Comparison of ENCODE assay signal across 9 cellular contexts in the genomic region with DNA sequence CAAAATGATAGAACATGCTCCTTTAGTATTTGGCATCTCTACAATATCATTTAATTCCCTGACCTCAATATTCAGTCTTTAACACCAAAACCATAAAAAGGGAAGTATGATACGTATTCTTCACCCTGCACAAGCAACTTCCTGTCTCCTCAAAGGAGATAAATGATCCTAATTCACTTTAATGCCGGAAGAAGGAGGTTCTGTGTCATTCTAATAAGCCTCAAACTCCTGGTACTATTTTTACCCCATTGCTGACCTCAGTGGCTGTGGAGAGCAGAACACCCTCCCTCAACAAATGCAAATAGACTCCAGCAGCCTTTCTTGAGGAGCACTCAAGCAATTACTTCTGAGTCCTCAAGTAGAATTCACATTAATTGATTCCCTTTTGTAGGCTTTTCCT.
A peak's percentile ranks its signal among the peaks of the same experiment; 100 is the strongest.
DNase-seq lines count a peak whose midpoint lies in the region; ATAC-seq and TF ChIP-seq lines count a peak whose summit lies in the region.
"Had no signal": no experiment of that assay in that cellular context is flagged by ENCODE, and none has a peak within 500 bp of the region (broad histone marks: within the 10 kb centered on the region; RNA-seq: fewer than 3 reads in every experiment).

No MANE protein-coding gene starts in this region.

- H2BK120ac ChIP-seq in trophoblast cell (ENCODE audit: insufficient read depth, low read length, poor library complexity) = no peak overlapping the region

- TF ChIP-seq CTCF in GM06990 (IDR thresholded peaks at IDR 0.05; ENCODE audit: insufficient read depth, low read length, poor library complexity, severe bottlenecking) (no peak), progenitor cell of endocrine pancreas (IDR thresholded peaks at IDR 0.05; ENCODE audit: unreplicated experiment) (no peak), PC-9 (conservative IDR thresholded peaks at IDR 0.05) (no peak)

- H2AFZ ChIP-seq in trophoblast cell (ENCODE audit: insufficient read depth, low read length, poor library complexity) (no peak overlapping the region), PC-9 (no peak overlapping the region)

- H3K36me3 Mint-ChIP-seq in activated naive CD8-positive, alpha-beta T cell treated with anti-CD3 and anti-CD28 coated beads, Interleukin-2, amount 50 U/mL, for 24 hours (ENCODE audit: low read depth) = no peaks in the 10 kb centered on the region
- H3K36me3 Mint-ChIP-seq in progenitor cell of endocrine pancreas (ENCODE audit: insufficient read depth) = no peaks in the 10 kb centered on the region

- BruUV-seq in PC-9 (replicated peaks; lab: Mats Ljungman, UMichigan) = no TSS peak

- H2BK12ac ChIP-seq in trophoblast cell (ENCODE audit: low read length) = no peak overlapping the region

- H3K23ac ChIP-seq in trophoblast cell (ENCODE audit: low read length) = no peak overlapping the region

- WGBS in trophoblast cell (ENCODE audit: extremely low coverage, insufficient coverage, insufficient read length) = no CpG with 5 or more reads among the region's 2 CpGs

- DNase-seq in GM06990 (ENCODE audit: extremely low read depth, insufficient read length) (peak; percentile 71), progenitor cell of endocrine pancreas (ENCODE audit: low spot score, unreplicated experiment) (no peak), NCI-H2196 (lab: John Stamatoyannopoulos, UW; ENCODE audit: unreplicated experiment) (no peak), trophoblast cell (no peak), PC-9 (no peak)
- no peak for DNase-seq in activated naive CD8-positive, alpha-beta T cell treated with anti-CD3 and anti-CD28 coated beads, Interleukin-2, amount 50 U/mL, for 24 hours
- DNase-seq: pancreas had no signal

- H3K4me3 ChIP-seq in GM06990 (replicated peaks; ENCODE audit: low read depth, low read length) (no peak overlapping the region), trophoblast cell (ENCODE audit: low read depth, low read length) (no peak overlapping the region), PC-9 (no peak overlapping the region)
- H3K4me3 ChIP-seq: pancreas had no signal

- intact Hi-C loops in PC-9 (cut with micrococcal nuclease; ENCODE audit: unreplicated experiment) = no loop called here

- peaks cover 6 to 7% of the 10 kb centered on the region in 2 experiments for H3K4me1 ChIP-seq in trophoblast cell (ENCODE audit: control insufficient read depth in 1 of 2, insufficient read depth in 2 of 2, low read length in 2 of 2)
- H3K4me1 ChIP-seq in PC-9 (replicated peaks; ENCODE audit: insufficient read depth) = no peaks in the 10 kb centered on the region
- H3K4me1 ChIP-seq: pancreas had no signal

- H3K27ac Mint-ChIP-seq in activated naive CD8-positive, alpha-beta T cell treated with anti-CD3 and anti-CD28 coated beads, Interleukin-2, amount 50 U/mL, for 24 hours = no peak overlapping the region
- no peak overlapping the region for H3K27ac Mint-ChIP-seq in progenitor cell of endocrine pancreas

- H2BK5ac ChIP-seq in trophoblast cell (ENCODE audit: low read depth, low read length, poor library complexity) = no peak overlapping the region

- CTCF ChIA-PET in PC-9 (lab: Charles Lee) = no interaction called here

- no peak overlapping the region for H3K18ac ChIP-seq in trophoblast cell (ENCODE audit: low read length)

- no peak overlapping the region for H4K8ac ChIP-seq in trophoblast cell (ENCODE audit: low read depth, low read length)

- H3F3A ChIP-seq in PC-9 (ENCODE audit: insufficient read depth, low read depth) = no peaks in the 10 kb centered on the region

- no peaks in the 10 kb centered on the region for H3K9me3 Mint-ChIP-seq in activated naive CD8-positive, alpha-beta T cell treated with anti-CD3 and anti-CD28 coated beads, Interleukin-2, amount 50 U/mL, for 24 hours
- no peaks in the 10 kb centered on the region for H3K9me3 Mint-ChIP-seq in progenitor cell of endocrine pancreas (ENCODE audit: low read depth)

- H3K9me3 ChIP-seq in trophoblast cell (ENCODE audit: insufficient read depth, low read depth, low read length) (no peaks in the 10 kb centered on the region), PC-9 (ENCODE audit: insufficient read depth, low read depth) (no peaks in the 10 kb centered on the region)
- H3K9me3 ChIP-seq: pancreas had no signal

- no peak overlapping the region for H4K12ac ChIP-seq in trophoblast cell (ENCODE audit: low read depth, low read length)

- no peak overlapping the region for H4K91ac ChIP-seq in trophoblast cell (ENCODE audit: low read depth, low read length)

- H3K4ac ChIP-seq in trophoblast cell (ENCODE audit: low read depth, low read length) = no peak overlapping the region

- no peak overlapping the region for H2AK5ac ChIP-seq in trophoblast cell (ENCODE audit: low read length)

- ATAC-seq in GM21390 (IDR thresholded peaks at IDR 0.05; ENCODE audit: unreplicated experiment) (peak; percentile 97), HG03565 (IDR thresholded peaks at IDR 0.05; ENCODE audit: unreplicated experiment) (peak; percentile 97)
- peak; percentile 35 for ATAC-seq in activated naive CD8-positive, alpha-beta T cell treated with anti-CD3 and anti-CD28 coated beads, Interleukin-2, amount 50 U/mL, for 24 hours

- POLR2A ChIA-PET in PC-9 (lab: Charles Lee; ENCODE audit: unreplicated experiment) = no interaction called here

- H3K27ac ChIP-seq in trophoblast cell (ENCODE audit: low read depth, low read length) (no peak overlapping the region), PC-9 (no peak overlapping the region)
- H3K27ac ChIP-seq: pancreas had no signal

- H3K4me2 ChIP-seq in trophoblast cell (ENCODE audit: low read length) = no peak overlapping the region
- no peak overlapping the region for H3K4me2 ChIP-seq in PC-9

- no peaks in the 10 kb centered on the region for H3K36me3 ChIP-seq in GM06990 (ENCODE audit: control insufficient read depth, insufficient read depth, low read length)
- H3K36me3 ChIP-seq in trophoblast cell (ENCODE audit: control insufficient read depth in 1 of 2, insufficient read depth in 2 of 2, low read length in 2 of 2) = no peaks in the 10 kb centered on the region
- no peaks in the 10 kb centered on the region for H3K36me3 ChIP-seq in PC-9 (ENCODE audit: low read depth)
- H3K36me3 ChIP-seq: pancreas had no signal

- no peaks in the 10 kb centered on the region for H3K27me3 ChIP-seq in GM06990 (replicated peaks; ENCODE audit: control insufficient read depth, insufficient read depth, low read length)
- H3K27me3 ChIP-seq in trophoblast cell (ENCODE audit: insufficient read depth, low read length) = no peaks in the 10 kb centered on the region
- peaks cover 4% of the 10 kb centered on the region; the same call in 1 of the 2 replicates for H3K27me3 ChIP-seq in PC-9 (ENCODE audit: insufficient read depth, low read depth)
- H3K27me3 ChIP-seq: pancreas had no signal

- no peaks in the 10 kb centered on the region; the same call in 1 of the 2 replicates for H4K20me1 ChIP-seq in PC-9 (ENCODE audit: insufficient read depth)

- H3K9ac ChIP-seq in trophoblast cell (ENCODE audit: low read length) = no peak overlapping the region

- H3K27me3 Mint-ChIP-seq in activated naive CD8-positive, alpha-beta T cell treated with anti-CD3 and anti-CD28 coated beads, Interleukin-2, amount 50 U/mL, for 24 hours = peaks cover 5% of the 10 kb centered on the region
- H3K27me3 Mint-ChIP-seq in progenitor cell of endocrine pancreas = no peaks in the 10 kb centered on the region

- H3K79me2 ChIP-seq in trophoblast cell (ENCODE audit: control insufficient read depth, insufficient read depth, low read length, poor library complexity) = no peaks in the 10 kb centered on the region
- H3K79me2 ChIP-seq in PC-9 (ENCODE audit: low read depth) = no peaks in the 10 kb centered on the region

- no peaks in the 10 kb centered on the region for H3K79me1 ChIP-seq in trophoblast cell (ENCODE audit: low read length)

- H3K4me3 Mint-ChIP-seq in activated naive CD8-positive, alpha-beta T cell treated with anti-CD3 and anti-CD28 coated beads, Interleukin-2, amount 50 U/mL, for 24 hours = no peak overlapping the region
- no peak overlapping the region for H3K4me3 Mint-ChIP-seq in progenitor cell of endocrine pancreas (ENCODE audit: low read depth)

- peaks cover 22% of the 10 kb centered on the region for H3K4me1 Mint-ChIP-seq in activated naive CD8-positive, alpha-beta T cell treated with anti-CD3 and anti-CD28 coated beads, Interleukin-2, amount 50 U/mL, for 24 hours
- H3K4me1 Mint-ChIP-seq in progenitor cell of endocrine pancreas (ENCODE audit: low read depth) = peaks cover 3% of the 10 kb centered on the region

- no peak overlapping the region for H3K14ac ChIP-seq in trophoblast cell (ENCODE audit: low read length)

- no peaks in the 10 kb centered on the region for H3K9me2 ChIP-seq in PC-9 (ENCODE audit: insufficient read depth)

Comparison
In these comparisons a context has a peak if more than half of its experiments do, and no peak if none do; other contexts are left out.
1. ATAC-seq: peak in every context shown above with its lines; median percentile 97 in GM21390; 97 in HG03565; 35 in activated naive CD8-positive, alpha-beta T cell treated with anti-CD3 and anti-CD28 coated beads, Interleukin-2, amount 50 U/mL, for 24 hours.